ENCODE assay signal across 13 cellular contexts in genomic region chr17:75900691-75901533, GRCh38. TPM values are rescaled to one million over a fixed set of nuclear protein-coding genes. Genes with fewer than 3 reads are reported as not detected.
DNase-seq lines count a peak whose midpoint lies in the region; ATAC-seq, FAIRE-seq and TF ChIP-seq lines count a peak whose summit lies in the region.
"Had no signal": no experiment of that assay in that cellular context is flagged by ENCODE, and none has a peak within 500 bp of the region (broad histone marks: within the 10 kb centered on the region; RNA-seq: fewer than 3 reads in every experiment).

No MANE protein-coding gene starts in this region.

- peaks cover 66% of the 10 kb centered on the region for H3K36me3 Mint-ChIP-seq in activated T-cell treated with anti-CD3 and anti-CD28 coated beads, Interleukin-2, amount 50 U/mL, for 24 hours (ENCODE audit: low read depth)
- H3K36me3 Mint-ChIP-seq in activated T-cell treated with anti-CD3 and anti-CD28 coated beads, Interleukin-2, amount 50 U/mL, for 4 hours (ENCODE audit: insufficient read depth) = peaks cover 18% of the 10 kb centered on the region

- no peak for ATAC-seq in activated T-cell treated with anti-CD3 and anti-CD28 coated beads, Interleukin-2, amount 50 U/mL, for 4 hours

- DNase-seq in activated T-cell treated with anti-CD3 and anti-CD28 coated beads, Interleukin-2, amount 50 U/mL, for 24 hours = no peak
- no peak for DNase-seq in activated T-cell treated with anti-CD3 and anti-CD28 coated beads, Interleukin-2, amount 50 U/mL, for 4 hours
- peak; percentile 51 for DNase-seq in islet precursor cell
- DNase-seq in spleen = peak; percentile 77
- DNase-seq in D721Med (ENCODE audit: insufficient read length, low spot score) = no peak
- no peak for DNase-seq in NCI-H446 (lab: John Stamatoyannopoulos, UW)
- DNase-seq: 8988T, NCI-H187 treated with DMSO at 0.1 percent for 48 hours, NCI-H2171, NCI-H510A, SIG-M5 had no signal

- H3K4me1 Mint-ChIP-seq in activated T-cell treated with anti-CD3 and anti-CD28 coated beads, Interleukin-2, amount 50 U/mL, for 24 hours (ENCODE audit: low read depth) = peaks cover 19% of the 10 kb centered on the region
- H3K4me1 Mint-ChIP-seq in activated T-cell treated with anti-CD3 and anti-CD28 coated beads, Interleukin-2, amount 50 U/mL, for 4 hours (ENCODE audit: low read depth) = peaks cover 10% of the 10 kb centered on the region

- no peaks in the 10 kb centered on the region for H3K27me3 ChIP-seq in spleen (replicated peaks in 1 of 7)
- H3K27me3 ChIP-seq: BLaER1 treated with 17β-estradiol and CSF1 and Interleukin-3, amounts not matched to agents 10 nM and 100 nM had no signal

- TF ChIP-seq CTCF in spleen (IDR thresholded peaks at IDR 0.05 in 8 of 11, conservative IDR thresholded peaks at IDR 0.05 in 3 of 11) (no peak), D721Med (IDR thresholded peaks at IDR 0.05; ENCODE audit: insufficient read depth, missing control alignments) (no peak)

- no peak overlapping the region for H3K27ac ChIP-seq in spleen

- H3K27me3 Mint-ChIP-seq in activated T-cell treated with anti-CD3 and anti-CD28 coated beads, Interleukin-2, amount 50 U/mL, for 24 hours = no peaks in the 10 kb centered on the region
- H3K27me3 Mint-ChIP-seq in activated T-cell treated with anti-CD3 and anti-CD28 coated beads, Interleukin-2, amount 50 U/mL, for 4 hours (ENCODE audit: low read depth) = no peaks in the 10 kb centered on the region

- no peak for FAIRE-seq in D721Med (lab: Jason Lieb, UNC)
- FAIRE-seq: H54 had no signal

- no peak for TF ChIP-seq POLR2A in spleen (IDR thresholded peaks at IDR 0.05)

- H3K4me3 ChIP-seq in spleen = no peak overlapping the region
- H3K4me3 ChIP-seq: BLaER1 treated with 17β-estradiol and CSF1 and Interleukin-3, amounts not matched to agents 10 nM and 100 nM had no signal

- peaks cover 5 to 60% (median 35%) of the 10 kb centered on the region in 6 donors for H3K4me1 ChIP-seq in spleen

- H3K9me3 ChIP-seq in spleen = no peaks in the 10 kb centered on the region
- H3K9me3 ChIP-seq: BLaER1 treated with 17β-estradiol and CSF1 and Interleukin-3, amounts not matched to agents 10 nM and 100 nM had no signal

- WGBS in spleen, 5 donors = 81 to 93% (median 89%) methylated on average over 7 to 13 of the region's 13 CpGs

- no peak overlapping the region for H3K4me3 Mint-ChIP-seq in activated T-cell treated with anti-CD3 and anti-CD28 coated beads, Interleukin-2, amount 50 U/mL, for 24 hours
- H3K4me3 Mint-ChIP-seq in activated T-cell treated with anti-CD3 and anti-CD28 coated beads, Interleukin-2, amount 50 U/mL, for 4 hours = no peak overlapping the region

- no peaks in the 10 kb centered on the region for H3K9me3 Mint-ChIP-seq in activated T-cell treated with anti-CD3 and anti-CD28 coated beads, Interleukin-2, amount 50 U/mL, for 24 hours
- H3K9me3 Mint-ChIP-seq in activated T-cell treated with anti-CD3 and anti-CD28 coated beads, Interleukin-2, amount 50 U/mL, for 4 hours = no peaks in the 10 kb centered on the region

- intact Hi-C loops in spleen (cut with DNase I; ENCODE audit: low total_unique reads) = no loop called here

- peak overlapping the region; percentile 55 for H3K27ac Mint-ChIP-seq in activated T-cell treated with anti-CD3 and anti-CD28 coated beads, Interleukin-2, amount 50 U/mL, for 24 hours

- peaks cover 0 to 61% (median 48%) of the 10 kb centered on the region in 6 donors for H3K36me3 ChIP-seq in spleen

RNA-seq across cellular contexts. Expression of gene MRPL38, which starts 3.8 kb away (rescaled TPM):
- total RNA-seq in activated T-cell treated with anti-CD3 and anti-CD28 coated beads, Interleukin-2, amount 50 U/mL, for 4 hours = 100 to 1,000 TPM; 203 to 227 (median 218) TPM
- 10 to 100 TPM; 40.1 to 90.6 (median 74.7) TPM for total RNA-seq in spleen
- 10 to 100 TPM; 59.3 to 90.3 (median 80.8) TPM for polyA plus RNA-seq in spleen

RNA-seq across cellular contexts. Expression of gene TRIM65, which starts 4.2 kb away (rescaled TPM):
- 10 to 100 TPM; 35.3 to 46.9 (median 43.7) TPM for total RNA-seq in activated T-cell treated with anti-CD3 and anti-CD28 coated beads, Interleukin-2, amount 50 U/mL, for 4 hours
- 10 to 100 TPM; 20.0 to 26.5 (median 23.5) TPM for total RNA-seq in spleen
- 10 to 100 TPM in 2 of 3 donors, 1 to 10 TPM in 1; 9.0 to 28.2 (median 11.6) TPM for polyA plus RNA-seq in spleen

RNA-seq across cellular contexts. Expression of gene TRIM47, which starts 22.5 kb away (rescaled TPM):
- 10 to 100 TPM; 12.8 to 18.1 (median 14.5) TPM for total RNA-seq in activated T-cell treated with anti-CD3 and anti-CD28 coated beads, Interleukin-2, amount 50 U/mL, for 4 hours
- 10 to 100 TPM; 30.8 to 73.8 (median 38.5) TPM for total RNA-seq in spleen
- polyA plus RNA-seq in spleen = 10 to 100 TPM; 28.1 to 42.0 (median 28.4) TPM

RNA-seq across cellular contexts. Expression of gene FBF1, which starts 39.9 kb away (rescaled TPM):
- total RNA-seq in activated T-cell treated with anti-CD3 and anti-CD28 coated beads, Interleukin-2, amount 50 U/mL, for 4 hours = 10 to 100 TPM; 12.1 to 16.0 (median 12.5) TPM
- total RNA-seq in spleen = 10 to 100 TPM in 4 of 7 donors, 1 to 10 TPM in 3; 7.7 to 16.0 (median 10.3) TPM
- polyA plus RNA-seq in spleen = 10 to 100 TPM in 1 of 3 donors, 1 to 10 TPM in 2; 5.2 to 14.4 (median 7.3) TPM

RNA-seq across cellular contexts. Expression of gene WBP2, which starts 45.8 kb away (rescaled TPM):
- 10 to 100 TPM; 31.0 to 47.8 (median 44.5) TPM for total RNA-seq in activated T-cell treated with anti-CD3 and anti-CD28 coated beads, Interleukin-2, amount 50 U/mL, for 4 hours
- total RNA-seq in spleen = 100 to 1,000 TPM in 4 of 7 donors, 10 to 100 TPM in 3; 46.7 to 144 (median 125) TPM
- polyA plus RNA-seq in spleen = 100 to 1,000 TPM in 1 of 3 donors, 10 to 100 TPM in 2; 70.2 to 104 (median 74.1) TPM

Comparison
In these comparisons a context has a peak if more than half of its experiments do, and no peak if none do; other contexts are left out.
1. DNase-seq: peak in islet precursor cell (single experiment) and spleen (single experiment); none in activated T-cell treated with anti-CD3 and anti-CD28 coated beads, Interleukin-2, amount 50 U/mL, for 24 hours (single experiment), activated T-cell treated with anti-CD3 and anti-CD28 coated beads, Interleukin-2, amount 50 U/mL, for 4 hours (single experiment), D721Med (single experiment) and NCI-H446 (0 of 2).